In genomic region chr16:17832738-17833137, GRCh38 we compare ENCODE assay signal across 1 cellular context.
TF ChIP-seq lines count a peak whose summit lies in the region.

No MANE protein-coding gene starts in this region.

TF ChIP-seq in SK-N-SH, 30 proteins besides CTCF, POLR2A, EP300 and RAD21 (continued from another document):
- TF ChIP-seq IRF3 (IDR thresholded peaks at IDR 0.05; ENCODE audit: low read depth, low read length) = no peak
- TF ChIP-seq YY1 (IDR thresholded peaks at IDR 0.05; ENCODE audit: low read depth) = no peak
- peak; percentile 53 for TF ChIP-seq PBX3 (IDR thresholded peaks at IDR 0.05)
- no peak for TF ChIP-seq NRF1 (IDR thresholded peaks at IDR 0.05; ENCODE audit: low read depth, low read length)
- no peak for TF ChIP-seq NFIC (IDR thresholded peaks at IDR 0.05; ENCODE audit: borderline replicate concordance)
- no peak for TF ChIP-seq MXI1 (IDR thresholded peaks at IDR 0.05; ENCODE audit: low read depth, low read length)
- no peak for TF ChIP-seq RCOR1 (IDR thresholded peaks at IDR 0.05; ENCODE audit: low read length)
- peak; percentile 54; the same call in 1 of the 2 replicates for TF ChIP-seq JUND (IDR thresholded peaks at IDR 0.05)
- TF ChIP-seq, protein P1, sequence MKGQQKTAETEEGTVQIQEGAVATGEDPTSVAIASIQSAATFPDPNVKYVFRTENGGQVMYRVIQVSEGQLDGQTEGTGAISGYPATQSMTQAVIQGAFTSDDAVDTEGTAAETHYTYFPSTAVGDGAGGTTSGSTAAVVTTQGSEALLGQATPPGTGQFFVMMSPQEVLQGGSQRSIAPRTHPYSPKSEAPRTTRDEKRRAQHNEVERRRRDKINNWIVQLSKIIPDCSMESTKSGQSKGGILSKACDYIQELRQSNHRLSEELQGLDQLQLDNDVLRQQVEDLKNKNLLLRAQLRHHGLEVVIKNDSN (IDR thresholded peaks at IDR 0.05; ENCODE audit: borderline replicate concordance, low read depth) = no peak
